Comparison of ENCODE assay signal across 4 cellular contexts in the genomic region with DNA sequence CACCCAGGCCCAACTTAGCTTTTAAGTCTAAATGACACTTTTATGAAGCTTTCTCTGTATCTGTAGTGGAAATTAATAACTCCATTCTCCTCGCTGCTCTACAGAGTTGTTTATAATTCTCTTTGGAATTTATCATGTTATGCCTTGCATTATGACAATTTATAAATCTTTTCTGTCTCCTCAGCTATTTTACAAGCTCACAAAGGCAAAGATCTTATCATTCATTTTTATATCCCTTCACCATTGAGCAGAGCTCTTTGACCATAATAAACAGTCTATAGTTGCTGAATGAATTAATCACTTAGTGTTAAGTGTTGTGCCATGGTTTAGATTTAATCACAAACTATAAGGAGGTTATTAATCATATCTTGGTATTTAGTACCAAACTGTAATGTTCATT.
TF ChIP-seq lines count a peak whose summit lies in the region.

No MANE protein-coding gene starts in this region.

TF ChIP-seq in SK-N-SH treated with all-trans-retinoic acid at 6 μM for 48 hours, 23 proteins besides CTCF, POLR2A, EP300 and RAD21 (continued from another document and continues in another):
- TF ChIP-seq, protein P1, sequence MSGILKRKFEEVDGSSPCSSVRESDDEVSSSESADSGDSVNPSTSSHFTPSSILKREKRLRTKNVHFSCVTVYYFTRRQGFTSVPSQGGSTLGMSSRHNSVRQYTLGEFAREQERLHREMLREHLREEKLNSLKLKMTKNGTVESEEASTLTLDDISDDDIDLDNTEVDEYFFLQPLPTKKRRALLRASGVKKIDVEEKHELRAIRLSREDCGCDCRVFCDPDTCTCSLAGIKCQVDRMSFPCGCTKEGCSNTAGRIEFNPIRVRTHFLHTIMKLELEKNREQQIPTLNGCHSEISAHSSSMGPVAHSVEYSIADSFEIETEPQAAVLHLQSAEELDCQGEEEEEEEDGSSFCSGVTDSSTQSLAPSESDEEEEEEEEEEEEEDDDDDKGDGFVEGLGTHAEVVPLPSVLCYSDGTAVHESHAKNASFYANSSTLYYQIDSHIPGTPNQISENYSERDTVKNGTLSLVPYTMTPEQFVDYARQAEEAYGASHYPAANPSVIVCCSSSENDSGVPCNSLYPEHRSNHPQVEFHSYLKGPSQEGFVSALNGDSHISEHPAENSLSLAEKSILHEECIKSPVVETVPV (CRISPR knock-in tag; IDR thresholded peaks at IDR 0.05), result no peak
- TF ChIP-seq OSR1 (CRISPR knock-in tag; IDR thresholded peaks at IDR 0.05) (no peak), RARB (CRISPR knock-in tag; IDR thresholded peaks at IDR 0.05) (no peak), ZNF8 (CRISPR knock-in tag; IDR thresholded peaks at IDR 0.05) (no peak), ZNF565 (CRISPR knock-in tag; conservative IDR thresholded peaks at IDR 0.05; ENCODE audit: low read depth) (no peak), ZNF70 (CRISPR knock-in tag; IDR thresholded peaks at IDR 0.05) (no peak), ARNTL (CRISPR knock-in tag; IDR thresholded peaks at IDR 0.05; ENCODE audit: borderline replicate concordance, low read depth) (no peak)
- TF ChIP-seq, protein P2, sequence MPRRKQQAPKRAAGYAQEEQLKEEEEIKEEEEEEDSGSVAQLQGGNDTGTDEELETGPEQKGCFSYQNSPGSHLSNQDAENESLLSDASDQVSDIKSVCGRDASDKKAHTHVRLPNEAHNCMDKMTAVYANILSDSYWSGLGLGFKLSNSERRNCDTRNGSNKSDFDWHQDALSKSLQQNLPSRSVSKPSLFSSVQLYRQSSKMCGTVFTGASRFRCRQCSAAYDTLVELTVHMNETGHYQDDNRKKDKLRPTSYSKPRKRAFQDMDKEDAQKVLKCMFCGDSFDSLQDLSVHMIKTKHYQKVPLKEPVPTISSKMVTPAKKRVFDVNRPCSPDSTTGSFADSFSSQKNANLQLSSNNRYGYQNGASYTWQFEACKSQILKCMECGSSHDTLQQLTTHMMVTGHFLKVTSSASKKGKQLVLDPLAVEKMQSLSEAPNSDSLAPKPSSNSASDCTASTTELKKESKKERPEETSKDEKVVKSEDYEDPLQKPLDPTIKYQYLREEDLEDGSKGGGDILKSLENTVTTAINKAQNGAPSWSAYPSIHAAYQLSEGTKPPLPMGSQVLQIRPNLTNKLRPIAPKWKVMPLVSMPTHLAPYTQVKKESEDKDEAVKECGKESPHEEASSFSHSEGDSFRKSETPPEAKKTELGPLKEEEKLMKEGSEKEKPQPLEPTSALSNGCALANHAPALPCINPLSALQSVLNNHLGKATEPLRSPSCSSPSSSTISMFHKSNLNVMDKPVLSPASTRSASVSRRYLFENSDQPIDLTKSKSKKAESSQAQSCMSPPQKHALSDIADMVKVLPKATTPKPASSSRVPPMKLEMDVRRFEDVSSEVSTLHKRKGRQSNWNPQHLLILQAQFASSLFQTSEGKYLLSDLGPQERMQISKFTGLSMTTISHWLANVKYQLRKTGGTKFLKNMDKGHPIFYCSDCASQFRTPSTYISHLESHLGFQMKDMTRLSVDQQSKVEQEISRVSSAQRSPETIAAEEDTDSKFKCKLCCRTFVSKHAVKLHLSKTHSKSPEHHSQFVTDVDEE (CRISPR knock-in tag; IDR thresholded peaks at IDR 0.05), result no peak

TF ChIP-seq in SK-N-SH, 30 proteins besides CTCF, POLR2A, EP300 and RAD21 (continued from another document and continues in another):
- TF ChIP-seq, protein P3, sequence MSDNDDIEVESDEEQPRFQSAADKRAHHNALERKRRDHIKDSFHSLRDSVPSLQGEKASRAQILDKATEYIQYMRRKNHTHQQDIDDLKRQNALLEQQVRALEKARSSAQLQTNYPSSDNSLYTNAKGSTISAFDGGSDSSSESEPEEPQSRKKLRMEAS (IDR thresholded peaks at IDR 0.05; ENCODE audit: low read depth), result no peak
- TF ChIP-seq GATA2 (CRISPR knock-in tag; IDR thresholded peaks at IDR 0.05) (no peak), SIN3A (IDR thresholded peaks at IDR 0.05; ENCODE audit: borderline replicate concordance, low read depth, low read length) (no peak), TCF12 (IDR thresholded peaks at IDR 0.05) (no peak), SMC3 (IDR thresholded peaks at IDR 0.05; ENCODE audit: low read depth, low read length) (no peak)
- TF ChIP-seq, protein P4, sequence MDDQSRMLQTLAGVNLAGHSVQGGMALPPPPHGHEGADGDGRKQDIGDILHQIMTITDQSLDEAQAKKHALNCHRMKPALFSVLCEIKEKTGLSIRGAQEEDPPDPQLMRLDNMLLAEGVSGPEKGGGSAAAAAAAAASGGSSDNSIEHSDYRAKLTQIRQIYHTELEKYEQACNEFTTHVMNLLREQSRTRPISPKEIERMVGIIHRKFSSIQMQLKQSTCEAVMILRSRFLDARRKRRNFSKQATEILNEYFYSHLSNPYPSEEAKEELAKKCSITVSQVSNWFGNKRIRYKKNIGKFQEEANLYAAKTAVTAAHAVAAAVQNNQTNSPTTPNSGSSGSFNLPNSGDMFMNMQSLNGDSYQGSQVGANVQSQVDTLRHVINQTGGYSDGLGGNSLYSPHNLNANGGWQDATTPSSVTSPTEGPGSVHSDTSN (IDR thresholded peaks at IDR 0.05), result no peak
- TF ChIP-seq, protein P5, sequence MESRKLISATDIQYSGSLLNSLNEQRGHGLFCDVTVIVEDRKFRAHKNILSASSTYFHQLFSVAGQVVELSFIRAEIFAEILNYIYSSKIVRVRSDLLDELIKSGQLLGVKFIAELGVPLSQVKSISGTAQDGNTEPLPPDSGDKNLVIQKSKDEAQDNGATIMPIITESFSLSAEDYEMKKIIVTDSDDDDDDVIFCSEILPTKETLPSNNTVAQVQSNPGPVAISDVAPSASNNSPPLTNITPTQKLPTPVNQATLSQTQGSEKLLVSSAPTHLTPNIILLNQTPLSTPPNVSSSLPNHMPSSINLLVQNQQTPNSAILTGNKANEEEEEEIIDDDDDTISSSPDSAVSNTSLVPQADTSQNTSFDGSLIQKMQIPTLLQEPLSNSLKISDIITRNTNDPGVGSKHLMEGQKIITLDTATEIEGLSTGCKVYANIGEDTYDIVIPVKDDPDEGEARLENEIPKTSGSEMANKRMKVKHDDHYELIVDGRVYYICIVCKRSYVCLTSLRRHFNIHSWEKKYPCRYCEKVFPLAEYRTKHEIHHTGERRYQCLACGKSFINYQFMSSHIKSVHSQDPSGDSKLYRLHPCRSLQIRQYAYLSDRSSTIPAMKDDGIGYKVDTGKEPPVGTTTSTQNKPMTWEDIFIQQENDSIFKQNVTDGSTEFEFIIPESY (IDR thresholded peaks at IDR 0.05; ENCODE audit: borderline replicate concordance, low read depth), result no peak

TF ChIP-seq in IMR-90, 13 proteins besides CTCF, POLR2A, EP300 and RAD21 (continued from another document):
- TF ChIP-seq, protein P6, sequence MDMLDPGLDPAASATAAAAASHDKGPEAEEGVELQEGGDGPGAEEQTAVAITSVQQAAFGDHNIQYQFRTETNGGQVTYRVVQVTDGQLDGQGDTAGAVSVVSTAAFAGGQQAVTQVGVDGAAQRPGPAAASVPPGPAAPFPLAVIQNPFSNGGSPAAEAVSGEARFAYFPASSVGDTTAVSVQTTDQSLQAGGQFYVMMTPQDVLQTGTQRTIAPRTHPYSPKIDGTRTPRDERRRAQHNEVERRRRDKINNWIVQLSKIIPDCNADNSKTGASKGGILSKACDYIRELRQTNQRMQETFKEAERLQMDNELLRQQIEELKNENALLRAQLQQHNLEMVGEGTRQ (IDR thresholded peaks at IDR 0.05; ENCODE audit: low read depth, low read length), result no peak
- peak; percentile 26; the same call in 1 of the 2 replicates for TF ChIP-seq MAFK (IDR thresholded peaks at IDR 0.05; ENCODE audit: low read depth, low read length)
TF ChIP-seq in IMR-90: peak in this region for 1.

TF ChIP-seq in WTC11, 78 proteins besides CTCF, POLR2A, EP300 and RAD21 (continued from another document and continues in another):
- TF ChIP-seq ESRRA (CRISPR knock-in tag; IDR thresholded peaks at IDR 0.05; ENCODE audit: borderline replicate concordance) (no peak), ZNF416 (CRISPR knock-in tag; IDR thresholded peaks at IDR 0.05) (no peak), ZBTB21 (CRISPR knock-in tag; IDR thresholded peaks at IDR 0.05; ENCODE audit: borderline replicate concordance) (no peak), TP53 (CRISPR knock-in tag; IDR thresholded peaks at IDR 0.05) (no peak), NR3C1 (CRISPR knock-in tag; conservative IDR thresholded peaks at IDR 0.05; ENCODE audit: low read depth) (no peak)
- TF ChIP-seq, protein P7, sequence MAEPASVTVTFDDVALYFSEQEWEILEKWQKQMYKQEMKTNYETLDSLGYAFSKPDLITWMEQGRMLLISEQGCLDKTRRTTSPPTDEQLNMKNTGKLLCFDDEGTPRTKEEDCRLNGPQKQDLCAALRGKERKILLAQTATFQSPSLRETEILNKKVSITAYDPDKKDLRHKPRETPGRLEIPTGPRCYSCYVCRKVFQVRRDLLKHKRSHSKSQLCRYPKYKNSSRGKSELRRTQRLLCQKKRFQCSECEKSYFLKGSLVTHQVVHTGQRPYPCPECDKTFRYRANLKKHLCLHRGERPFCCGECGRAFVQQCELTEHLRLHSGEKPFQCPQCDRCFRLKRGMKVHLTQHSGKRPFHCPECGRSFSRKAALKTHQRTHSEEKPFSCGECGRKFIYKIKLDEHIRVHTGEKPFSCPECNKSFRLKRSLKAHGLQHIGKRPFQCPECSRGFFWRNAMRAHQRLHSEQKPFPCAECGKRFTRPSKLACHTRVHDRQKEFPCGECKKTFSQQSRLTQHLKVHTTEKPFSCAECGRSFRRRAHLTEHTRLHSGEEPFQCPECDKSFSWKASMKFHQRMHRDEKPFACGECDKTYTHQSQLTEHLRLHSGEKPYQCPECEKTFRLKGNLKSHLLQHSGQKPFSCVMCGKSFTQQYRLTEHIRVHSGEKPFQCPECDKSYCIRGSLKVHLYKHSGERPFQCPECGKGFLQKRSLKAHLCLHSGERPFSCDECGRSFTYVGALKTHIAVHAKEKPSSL (CRISPR knock-in tag; conservative IDR thresholded peaks at IDR 0.05), result no peak
- TF ChIP-seq, protein P8, sequence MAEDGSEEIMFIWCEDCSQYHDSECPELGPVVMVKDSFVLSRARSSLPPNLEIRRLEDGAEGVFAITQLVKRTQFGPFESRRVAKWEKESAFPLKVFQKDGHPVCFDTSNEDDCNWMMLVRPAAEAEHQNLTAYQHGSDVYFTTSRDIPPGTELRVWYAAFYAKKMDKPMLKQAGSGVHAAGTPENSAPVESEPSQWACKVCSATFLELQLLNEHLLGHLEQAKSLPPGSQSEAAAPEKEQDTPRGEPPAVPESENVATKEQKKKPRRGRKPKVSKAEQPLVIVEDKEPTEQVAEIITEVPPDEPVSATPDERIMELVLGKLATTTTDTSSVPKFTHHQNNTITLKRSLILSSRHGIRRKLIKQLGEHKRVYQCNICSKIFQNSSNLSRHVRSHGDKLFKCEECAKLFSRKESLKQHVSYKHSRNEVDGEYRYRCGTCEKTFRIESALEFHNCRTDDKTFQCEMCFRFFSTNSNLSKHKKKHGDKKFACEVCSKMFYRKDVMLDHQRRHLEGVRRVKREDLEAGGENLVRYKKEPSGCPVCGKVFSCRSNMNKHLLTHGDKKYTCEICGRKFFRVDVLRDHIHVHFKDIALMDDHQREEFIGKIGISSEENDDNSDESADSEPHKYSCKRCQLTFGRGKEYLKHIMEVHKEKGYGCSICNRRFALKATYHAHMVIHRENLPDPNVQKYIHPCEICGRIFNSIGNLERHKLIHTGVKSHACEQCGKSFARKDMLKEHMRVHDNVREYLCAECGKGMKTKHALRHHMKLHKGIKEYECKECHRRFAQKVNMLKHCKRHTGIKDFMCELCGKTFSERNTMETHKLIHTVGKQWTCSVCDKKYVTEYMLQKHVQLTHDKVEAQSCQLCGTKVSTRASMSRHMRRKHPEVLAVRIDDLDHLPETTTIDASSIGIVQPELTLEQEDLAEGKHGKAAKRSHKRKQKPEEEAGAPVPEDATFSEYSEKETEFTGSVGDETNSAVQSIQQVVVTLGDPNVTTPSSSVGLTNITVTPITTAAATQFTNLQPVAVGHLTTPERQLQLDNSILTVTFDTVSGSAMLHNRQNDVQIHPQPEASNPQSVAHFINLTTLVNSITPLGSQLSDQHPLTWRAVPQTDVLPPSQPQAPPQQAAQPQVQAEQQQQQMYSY (CRISPR knock-in tag; IDR thresholded peaks at IDR 0.05), result no peak
- TF ChIP-seq, protein P9, sequence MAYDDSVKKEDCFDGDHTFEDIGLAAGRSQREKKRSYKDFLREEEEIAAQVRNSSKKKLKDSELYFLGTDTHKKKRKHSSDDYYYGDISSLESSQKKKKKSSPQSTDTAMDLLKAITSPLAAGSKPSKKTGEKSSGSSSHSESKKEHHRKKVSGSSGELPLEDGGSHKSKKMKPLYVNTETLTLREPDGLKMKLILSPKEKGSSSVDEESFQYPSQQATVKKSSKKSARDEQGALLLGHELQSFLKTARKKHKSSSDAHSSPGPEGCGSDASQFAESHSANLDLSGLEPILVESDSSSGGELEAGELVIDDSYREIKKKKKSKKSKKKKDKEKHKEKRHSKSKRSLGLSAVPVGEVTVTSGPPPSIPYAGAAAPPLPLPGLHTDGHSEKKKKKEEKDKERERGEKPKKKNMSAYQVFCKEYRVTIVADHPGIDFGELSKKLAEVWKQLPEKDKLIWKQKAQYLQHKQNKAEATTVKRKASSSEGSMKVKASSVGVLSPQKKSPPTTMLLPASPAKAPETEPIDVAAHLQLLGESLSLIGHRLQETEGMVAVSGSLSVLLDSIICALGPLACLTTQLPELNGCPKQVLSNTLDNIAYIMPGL (CRISPR knock-in tag; IDR thresholded peaks at IDR 0.05), result no peak
- TF ChIP-seq, protein P10, sequence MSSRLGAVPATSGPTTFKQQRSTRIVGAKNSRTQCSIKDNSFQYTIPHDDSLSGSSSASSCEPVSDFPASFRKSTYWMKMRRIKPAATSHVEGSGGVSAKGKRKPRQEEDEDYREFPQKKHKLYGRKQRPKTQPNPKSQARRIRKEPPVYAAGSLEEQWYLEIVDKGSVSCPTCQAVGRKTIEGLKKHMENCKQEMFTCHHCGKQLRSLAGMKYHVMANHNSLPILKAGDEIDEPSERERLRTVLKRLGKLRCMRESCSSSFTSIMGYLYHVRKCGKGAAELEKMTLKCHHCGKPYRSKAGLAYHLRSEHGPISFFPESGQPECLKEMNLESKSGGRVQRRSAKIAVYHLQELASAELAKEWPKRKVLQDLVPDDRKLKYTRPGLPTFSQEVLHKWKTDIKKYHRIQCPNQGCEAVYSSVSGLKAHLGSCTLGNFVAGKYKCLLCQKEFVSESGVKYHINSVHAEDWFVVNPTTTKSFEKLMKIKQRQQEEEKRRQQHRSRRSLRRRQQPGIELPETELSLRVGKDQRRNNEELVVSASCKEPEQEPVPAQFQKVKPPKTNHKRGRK (CRISPR knock-in tag; IDR thresholded peaks at IDR 0.05; ENCODE audit: borderline replicate concordance), result no peak
- TF ChIP-seq, protein P11, sequence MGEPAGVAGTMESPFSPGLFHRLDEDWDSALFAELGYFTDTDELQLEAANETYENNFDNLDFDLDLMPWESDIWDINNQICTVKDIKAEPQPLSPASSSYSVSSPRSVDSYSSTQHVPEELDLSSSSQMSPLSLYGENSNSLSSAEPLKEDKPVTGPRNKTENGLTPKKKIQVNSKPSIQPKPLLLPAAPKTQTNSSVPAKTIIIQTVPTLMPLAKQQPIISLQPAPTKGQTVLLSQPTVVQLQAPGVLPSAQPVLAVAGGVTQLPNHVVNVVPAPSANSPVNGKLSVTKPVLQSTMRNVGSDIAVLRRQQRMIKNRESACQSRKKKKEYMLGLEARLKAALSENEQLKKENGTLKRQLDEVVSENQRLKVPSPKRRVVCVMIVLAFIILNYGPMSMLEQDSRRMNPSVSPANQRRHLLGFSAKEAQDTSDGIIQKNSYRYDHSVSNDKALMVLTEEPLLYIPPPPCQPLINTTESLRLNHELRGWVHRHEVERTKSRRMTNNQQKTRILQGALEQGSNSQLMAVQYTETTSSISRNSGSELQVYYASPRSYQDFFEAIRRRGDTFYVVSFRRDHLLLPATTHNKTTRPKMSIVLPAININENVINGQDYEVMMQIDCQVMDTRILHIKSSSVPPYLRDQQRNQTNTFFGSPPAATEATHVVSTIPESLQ (CRISPR knock-in tag; IDR thresholded peaks at IDR 0.05), result no peak
- TF ChIP-seq, protein P12, sequence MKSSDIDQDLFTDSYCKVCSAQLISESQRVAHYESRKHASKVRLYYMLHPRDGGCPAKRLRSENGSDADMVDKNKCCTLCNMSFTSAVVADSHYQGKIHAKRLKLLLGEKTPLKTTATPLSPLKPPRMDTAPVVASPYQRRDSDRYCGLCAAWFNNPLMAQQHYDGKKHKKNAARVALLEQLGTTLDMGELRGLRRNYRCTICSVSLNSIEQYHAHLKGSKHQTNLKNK (CRISPR knock-in tag; IDR thresholded peaks at IDR 0.05), result no peak
